In genomic region chr10:1399431-1400120, GRCh38 we compare ENCODE assay signal across 18 cellular contexts.
A peak's percentile ranks its signal among the peaks of the same experiment; 100 is the strongest.
DNase-seq lines count a peak whose midpoint lies in the region; ATAC-seq and TF ChIP-seq lines count a peak whose summit lies in the region.
"Had no signal": no experiment of that assay in that cellular context is flagged by ENCODE, and none has a peak within 500 bp of the region (broad histone marks: within the 10 kb centered on the region; RNA-seq: fewer than 3 reads in every experiment).

No MANE protein-coding gene starts in this region.

- H3K27me3 Mint-ChIP-seq in activated CD8-positive, alpha-beta memory T cell treated with anti-CD3 and anti-CD28 coated beads, Interleukin-2, amount 10 ng/mL, durations not matched to agents 7 days and 5 days: no peaks in the 10 kb centered on the region
- H3K27me3 Mint-ChIP-seq: activated naive CD4-positive, alpha-beta T cell treated with anti-CD3 and anti-CD28 coated beads, Interleukin-2, amount 10 ng/mL, durations not matched to agents 7 days and 5 days had no signal

- no peaks in the 10 kb centered on the region for H3K4me1 Mint-ChIP-seq in activated CD8-positive, alpha-beta memory T cell treated with anti-CD3 and anti-CD28 coated beads, Interleukin-2, amount 10 ng/mL, durations not matched to agents 7 days and 5 days
- no peaks in the 10 kb centered on the region for H3K4me1 Mint-ChIP-seq in stimulated activated effector memory CD8-positive, alpha-beta T cell treated with anti-CD3 and anti-CD28 coated beads, Interleukin-12 subunit alpha, Interleukin-12 subunit beta, amount 100 ng/mL, for 72 hours
- H3K4me1 Mint-ChIP-seq: activated naive CD4-positive, alpha-beta T cell treated with anti-CD3 and anti-CD28 coated beads, Interleukin-2, amount 10 ng/mL, durations not matched to agents 7 days and 5 days had no signal

- H3K27ac ChIP-seq in HUES64 (ENCODE audit: low read depth, low read length) (no peak overlapping the region), testis (no peak overlapping the region)
- H3K27ac ChIP-seq: lower lobe of right lung had no signal

- no peak for TF ChIP-seq POLR2A in testis (IDR thresholded peaks at IDR 0.05)

- H3K9me3 ChIP-seq in HUES64 (ENCODE audit: insufficient read depth, low read depth, low read length) (no peaks in the 10 kb centered on the region), testis (no peaks in the 10 kb centered on the region)
- H3K9me3 ChIP-seq: lower lobe of right lung had no signal

- peak overlapping the region; percentile 9; the same call in 1 of the 2 replicates for H3K9ac ChIP-seq in HUES64 (ENCODE audit: low read depth, low read length)

- no peak for ATAC-seq in activated CD8-positive, alpha-beta memory T cell treated with anti-CD3 and anti-CD28 coated beads, Interleukin-2, amount 10 ng/mL, durations not matched to agents 7 days and 5 days
- ATAC-seq in left lobe of liver: no peak
- no peak for ATAC-seq in stimulated activated effector memory CD8-positive, alpha-beta T cell treated with anti-CD3 and anti-CD28 coated beads, Interleukin-12 subunit alpha, Interleukin-12 subunit beta, amount 100 ng/mL, for 72 hours
- ATAC-seq: activated CD4-positive, CD25-positive, alpha-beta regulatory T cell treated with anti-CD3 and anti-CD28 coated beads, Interleukin-2, amount 50 U/mL, for 24 hours; GM12878; lower lobe of right lung had no signal

- no peaks in the 10 kb centered on the region for H3K9me3 Mint-ChIP-seq in activated CD8-positive, alpha-beta memory T cell treated with anti-CD3 and anti-CD28 coated beads, Interleukin-2, amount 10 ng/mL, durations not matched to agents 7 days and 5 days (ENCODE audit: low read depth)
- H3K9me3 Mint-ChIP-seq in stimulated activated effector memory CD8-positive, alpha-beta T cell treated with anti-CD3 and anti-CD28 coated beads, Interleukin-12 subunit alpha, Interleukin-12 subunit beta, amount 100 ng/mL, for 72 hours: no peaks in the 10 kb centered on the region
- H3K9me3 Mint-ChIP-seq: activated naive CD4-positive, alpha-beta T cell treated with anti-CD3 and anti-CD28 coated beads, Interleukin-2, amount 10 ng/mL, durations not matched to agents 7 days and 5 days had no signal

- no peak overlapping the region for H3K27ac Mint-ChIP-seq in activated CD8-positive, alpha-beta memory T cell treated with anti-CD3 and anti-CD28 coated beads, Interleukin-2, amount 10 ng/mL, durations not matched to agents 7 days and 5 days
- no peak overlapping the region for H3K27ac Mint-ChIP-seq in stimulated activated effector memory CD8-positive, alpha-beta T cell treated with anti-CD3 and anti-CD28 coated beads, Interleukin-12 subunit alpha, Interleukin-12 subunit beta, amount 100 ng/mL, for 72 hours
- H3K27ac Mint-ChIP-seq: activated naive CD4-positive, alpha-beta T cell treated with anti-CD3 and anti-CD28 coated beads, Interleukin-2, amount 10 ng/mL, durations not matched to agents 7 days and 5 days had no signal

- H3K27me3 ChIP-seq in HUES64 (ENCODE audit: insufficient read depth, low read length): no peaks in the 10 kb centered on the region
- no peaks in the 10 kb centered on the region for H3K27me3 ChIP-seq in testis

- TF ChIP-seq CTCF in testis (IDR thresholded peaks at IDR 0.05): no peak

- H3K4me3 ChIP-seq in HUES64 (ENCODE audit: low read length): no peak overlapping the region
- H3K4me3 ChIP-seq in testis: no peak overlapping the region
- H3K4me3 ChIP-seq: GM12878, lower lobe of right lung had no signal

- H3K4me3 Mint-ChIP-seq in activated CD8-positive, alpha-beta memory T cell treated with anti-CD3 and anti-CD28 coated beads, Interleukin-2, amount 10 ng/mL, durations not matched to agents 7 days and 5 days: no peak overlapping the region
- no peak overlapping the region for H3K4me3 Mint-ChIP-seq in stimulated activated effector memory CD8-positive, alpha-beta T cell treated with anti-CD3 and anti-CD28 coated beads, Interleukin-12 subunit alpha, Interleukin-12 subunit beta, amount 100 ng/mL, for 72 hours
- H3K4me3 Mint-ChIP-seq: activated naive CD4-positive, alpha-beta T cell treated with anti-CD3 and anti-CD28 coated beads, Interleukin-2, amount 10 ng/mL, durations not matched to agents 7 days and 5 days had no signal

- WGBS in HUES64: 74% methylated on average over 12 of the region's 12 CpGs
- 74 to 84% methylated on average over 12 of the region's 12 CpGs for WGBS in testis, 2 donors

- no peaks in the 10 kb centered on the region for H3K36me3 Mint-ChIP-seq in activated CD8-positive, alpha-beta memory T cell treated with anti-CD3 and anti-CD28 coated beads, Interleukin-2, amount 10 ng/mL, durations not matched to agents 7 days and 5 days
- no peaks in the 10 kb centered on the region for H3K36me3 Mint-ChIP-seq in stimulated activated effector memory CD8-positive, alpha-beta T cell treated with anti-CD3 and anti-CD28 coated beads, Interleukin-12 subunit alpha, Interleukin-12 subunit beta, amount 100 ng/mL, for 72 hours
- H3K36me3 Mint-ChIP-seq: activated naive CD4-positive, alpha-beta T cell treated with anti-CD3 and anti-CD28 coated beads, Interleukin-2, amount 10 ng/mL, durations not matched to agents 7 days and 5 days had no signal

- H3K36me3 ChIP-seq in HUES64 (ENCODE audit: insufficient read depth, low read length) (no peaks in the 10 kb centered on the region), testis (ENCODE audit: low read depth, missing control alignments) (no peaks in the 10 kb centered on the region)
- H3K36me3 ChIP-seq: lower lobe of right lung had no signal

- intact Hi-C loops in testis (cut with DNase I; ENCODE audit: low total_unique reads): no loop called here

- peak; percentile 11 for DNase-seq in activated CD8-positive, alpha-beta memory T cell treated with anti-CD3 and anti-CD28 coated beads, Interleukin-2, amount 10 ng/mL, durations not matched to agents 7 days and 5 days
- no peak for DNase-seq in activated CD8-positive, alpha-beta memory T cell treated with anti-CD3 and anti-CD28 coated beads, Interleukin-2, amount 50 U/mL, for 4 hours
- DNase-seq in left lobe of liver (ENCODE audit: low spot score) (peak; percentile 19), testis (peak; percentile 4), NCI-H82 (lab: John Stamatoyannopoulos, UW) (no peak), NCI-H1436 (lab: John Stamatoyannopoulos, UW) (no peak)
- DNase-seq in stimulated activated effector memory CD8-positive, alpha-beta T cell treated with anti-CD3 and anti-CD28 coated beads, Interleukin-12 subunit alpha, Interleukin-12 subunit beta, amount 100 ng/mL, for 72 hours (ENCODE audit: low spot score in 2 of 2): no peak
- DNase-seq: activated naive CD4-positive, alpha-beta T cell treated with anti-CD3 and anti-CD28 coated beads, Interleukin-2, amount 10 ng/mL, durations not matched to agents 7 days and 5 days; amniotic stem cell; COR-L47; HCEC 1CT; KG1; kidney; lower lobe of right lung; SIG-M5 had no signal

- CTCF ChIA-PET in activated CD8-positive, alpha-beta memory T cell treated with anti-CD3 and anti-CD28 coated beads, Interleukin-2, amount 10 ng/mL, durations not matched to agents 7 days and 5 days (lab: Charles Lee): no interaction called here

- H3K4me1 ChIP-seq in HUES64 (ENCODE audit: insufficient read depth, low read length) (no peaks in the 10 kb centered on the region), testis (no peaks in the 10 kb centered on the region)
- H3K4me1 ChIP-seq: lower lobe of right lung had no signal

Comparison
In these comparisons a context has a peak if more than half of its experiments do, and no peak if none do; other contexts are left out.
1. DNase-seq: peak in activated CD8-positive, alpha-beta memory T cell treated with anti-CD3 and anti-CD28 coated beads, Interleukin-2, amount 10 ng/mL, durations not matched to agents 7 days and 5 days (single experiment), left lobe of liver (single experiment) and testis (single experiment); none in activated CD8-positive, alpha-beta memory T cell treated with anti-CD3 and anti-CD28 coated beads, Interleukin-2, amount 50 U/mL, for 4 hours (single experiment), stimulated activated effector memory CD8-positive, alpha-beta T cell treated with anti-CD3 and anti-CD28 coated beads, Interleukin-12 subunit alpha, Interleukin-12 subunit beta, amount 100 ng/mL, for 72 hours (0 of 2), NCI-H82 (single experiment) and NCI-H1436 (single experiment).